Comparison of ENCODE assay signal across 1 cellular context in the genomic region with DNA sequence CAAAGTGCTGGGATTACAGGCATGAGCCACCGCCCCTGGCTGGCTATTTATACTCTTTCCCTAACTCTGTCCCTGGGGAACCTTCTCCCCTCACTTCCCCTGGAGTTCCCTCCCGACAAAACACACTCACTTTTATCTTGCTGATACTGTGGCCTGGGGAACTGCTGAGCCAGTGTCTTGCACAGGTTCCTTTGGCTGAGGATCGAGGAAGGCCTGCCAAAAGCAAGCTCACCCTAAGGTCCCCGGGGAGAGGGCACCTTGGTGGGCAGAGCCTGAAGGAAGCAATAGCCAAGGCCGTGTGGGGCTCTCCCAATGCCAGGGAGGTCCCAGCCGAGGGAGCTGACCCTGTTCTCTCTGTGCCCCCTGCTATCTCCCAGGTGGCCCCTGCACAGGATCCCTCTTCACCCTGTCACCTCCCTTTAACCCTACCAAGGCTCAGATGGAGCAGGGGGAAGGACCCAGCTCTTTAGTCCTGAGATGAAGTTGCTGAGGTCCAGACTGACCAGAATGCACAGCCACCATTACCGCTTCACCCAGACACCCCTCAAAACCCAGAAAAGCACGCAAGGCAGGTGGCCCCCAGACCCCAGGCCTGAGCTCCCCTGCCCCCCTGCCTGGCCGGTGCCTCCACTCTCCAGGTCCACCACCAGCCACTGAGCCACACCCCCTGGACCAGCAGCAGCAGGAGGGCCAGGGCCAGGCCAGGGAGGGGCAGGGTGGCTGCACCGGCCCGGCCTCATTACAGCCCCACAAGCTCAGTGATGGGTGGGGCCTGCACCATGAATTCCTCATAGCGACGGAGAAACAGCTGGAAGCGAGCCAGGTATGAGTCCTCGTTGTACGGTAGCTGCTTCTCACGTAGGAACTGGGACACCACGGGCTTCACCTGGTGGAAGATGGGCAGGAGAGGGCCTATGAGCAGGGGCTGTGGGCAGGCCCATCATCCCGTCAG.
TF ChIP-seq lines count a peak whose summit lies in the region.

No MANE protein-coding gene starts in this region.

TF ChIP-seq in HepG2, 621 proteins besides CTCF, POLR2A, EP300 and RAD21:
- TF ChIP-seq ATF1 (CRISPR knock-in tag; IDR thresholded peaks at IDR 0.05) (no peak), ZNF17 (CRISPR knock-in tag; IDR thresholded peaks at IDR 0.05) (peak; percentile 73; the same call in 1 of the 2 replicates), SMC3 (IDR thresholded peaks at IDR 0.05; ENCODE audit: low read length) (no peak), ZNF883 (CRISPR knock-in tag; IDR thresholded peaks at IDR 0.05; ENCODE audit: not compliant biosample characterization) (peak; percentile 18), ZNF383 (CRISPR knock-in tag; IDR thresholded peaks at IDR 0.05; ENCODE audit: borderline replicate concordance) (0 out of 2 replicates have a peak, but pooled peaks have one; percentile 26), TGIF2 (CRISPR knock-in tag; IDR thresholded peaks at IDR 0.05) (0 out of 2 replicates have a peak, but pooled peaks have one; percentile 28), HES4 (CRISPR knock-in tag; IDR thresholded peaks at IDR 0.05; ENCODE audit: borderline replicate concordance) (0 out of 2 replicates have a peak, but pooled peaks have one; percentile 35), TEAD3 (CRISPR knock-in tag; optimal IDR thresholded peaks at IDR 0.05; ENCODE audit: borderline replicate concordance) (peak; percentile 31), ZNF768 (CRISPR knock-in tag; IDR thresholded peaks at IDR 0.05) (peak; percentile 10; the same call in 1 of the 2 replicates), HIVEP1 (CRISPR knock-in tag; IDR thresholded peaks at IDR 0.05) (0 out of 2 replicates have a peak, but pooled peaks have one; percentile 30)
- TF ChIP-seq, protein P1, sequence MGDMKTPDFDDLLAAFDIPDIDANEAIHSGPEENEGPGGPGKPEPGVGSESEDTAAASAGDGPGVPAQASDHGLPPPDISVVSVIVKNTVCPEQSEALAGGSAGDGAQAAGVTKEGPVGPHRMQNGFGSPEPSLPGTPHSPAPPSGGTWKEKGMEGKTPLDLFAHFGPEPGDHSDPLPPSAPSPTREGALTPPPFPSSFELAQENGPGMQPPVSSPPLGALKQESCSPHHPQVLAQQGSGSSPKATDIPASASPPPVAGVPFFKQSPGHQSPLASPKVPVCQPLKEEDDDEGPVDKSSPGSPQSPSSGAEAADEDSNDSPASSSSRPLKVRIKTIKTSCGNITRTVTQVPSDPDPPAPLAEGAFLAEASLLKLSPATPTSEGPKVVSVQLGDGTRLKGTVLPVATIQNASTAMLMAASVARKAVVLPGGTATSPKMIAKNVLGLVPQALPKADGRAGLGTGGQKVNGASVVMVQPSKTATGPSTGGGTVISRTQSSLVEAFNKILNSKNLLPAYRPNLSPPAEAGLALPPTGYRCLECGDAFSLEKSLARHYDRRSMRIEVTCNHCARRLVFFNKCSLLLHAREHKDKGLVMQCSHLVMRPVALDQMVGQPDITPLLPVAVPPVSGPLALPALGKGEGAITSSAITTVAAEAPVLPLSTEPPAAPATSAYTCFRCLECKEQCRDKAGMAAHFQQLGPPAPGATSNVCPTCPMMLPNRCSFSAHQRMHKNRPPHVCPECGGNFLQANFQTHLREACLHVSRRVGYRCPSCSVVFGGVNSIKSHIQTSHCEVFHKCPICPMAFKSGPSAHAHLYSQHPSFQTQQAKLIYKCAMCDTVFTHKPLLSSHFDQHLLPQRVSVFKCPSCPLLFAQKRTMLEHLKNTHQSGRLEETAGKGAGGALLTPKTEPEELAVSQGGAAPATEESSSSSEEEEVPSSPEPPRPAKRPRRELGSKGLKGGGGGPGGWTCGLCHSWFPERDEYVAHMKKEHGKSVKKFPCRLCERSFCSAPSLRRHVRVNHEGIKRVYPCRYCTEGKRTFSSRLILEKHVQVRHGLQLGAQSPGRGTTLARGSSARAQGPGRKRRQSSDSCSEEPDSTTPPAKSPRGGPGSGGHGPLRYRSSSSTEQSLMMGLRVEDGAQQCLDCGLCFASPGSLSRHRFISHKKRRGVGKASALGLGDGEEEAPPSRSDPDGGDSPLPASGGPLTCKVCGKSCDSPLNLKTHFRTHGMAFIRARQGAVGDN (CRISPR knock-in tag; IDR thresholded peaks at IDR 0.05) = peak; percentile 41
- TF ChIP-seq, protein P2, sequence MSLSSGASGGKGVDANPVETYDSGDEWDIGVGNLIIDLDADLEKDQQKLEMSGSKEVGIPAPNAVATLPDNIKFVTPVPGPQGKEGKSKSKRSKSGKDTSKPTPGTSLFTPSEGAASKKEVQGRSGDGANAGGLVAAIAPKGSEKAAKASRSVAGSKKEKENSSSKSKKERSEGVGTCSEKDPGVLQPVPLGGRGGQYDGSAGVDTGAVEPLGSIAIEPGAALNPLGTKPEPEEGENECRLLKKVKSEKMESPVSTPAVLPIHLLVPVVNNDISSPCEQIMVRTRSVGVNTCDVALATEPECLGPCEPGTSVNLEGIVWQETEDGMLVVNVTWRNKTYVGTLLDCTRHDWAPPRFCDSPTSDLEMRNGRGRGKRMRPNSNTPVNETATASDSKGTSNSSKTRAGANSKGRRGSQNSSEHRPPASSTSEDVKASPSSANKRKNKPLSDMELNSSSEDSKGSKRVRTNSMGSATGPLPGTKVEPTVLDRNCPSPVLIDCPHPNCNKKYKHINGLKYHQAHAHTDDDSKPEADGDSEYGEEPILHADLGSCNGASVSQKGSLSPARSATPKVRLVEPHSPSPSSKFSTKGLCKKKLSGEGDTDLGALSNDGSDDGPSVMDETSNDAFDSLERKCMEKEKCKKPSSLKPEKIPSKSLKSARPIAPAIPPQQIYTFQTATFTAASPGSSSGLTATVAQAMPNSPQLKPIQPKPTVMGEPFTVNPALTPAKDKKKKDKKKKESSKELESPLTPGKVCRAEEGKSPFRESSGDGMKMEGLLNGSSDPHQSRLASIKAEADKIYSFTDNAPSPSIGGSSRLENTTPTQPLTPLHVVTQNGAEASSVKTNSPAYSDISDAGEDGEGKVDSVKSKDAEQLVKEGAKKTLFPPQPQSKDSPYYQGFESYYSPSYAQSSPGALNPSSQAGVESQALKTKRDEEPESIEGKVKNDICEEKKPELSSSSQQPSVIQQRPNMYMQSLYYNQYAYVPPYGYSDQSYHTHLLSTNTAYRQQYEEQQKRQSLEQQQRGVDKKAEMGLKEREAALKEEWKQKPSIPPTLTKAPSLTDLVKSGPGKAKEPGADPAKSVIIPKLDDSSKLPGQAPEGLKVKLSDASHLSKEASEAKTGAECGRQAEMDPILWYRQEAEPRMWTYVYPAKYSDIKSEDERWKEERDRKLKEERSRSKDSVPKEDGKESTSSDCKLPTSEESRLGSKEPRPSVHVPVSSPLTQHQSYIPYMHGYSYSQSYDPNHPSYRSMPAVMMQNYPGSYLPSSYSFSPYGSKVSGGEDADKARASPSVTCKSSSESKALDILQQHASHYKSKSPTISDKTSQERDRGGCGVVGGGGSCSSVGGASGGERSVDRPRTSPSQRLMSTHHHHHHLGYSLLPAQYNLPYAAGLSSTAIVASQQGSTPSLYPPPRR (CRISPR knock-in tag; IDR thresholded peaks at IDR 0.05; ENCODE audit: borderline replicate concordance) = no peak
- TF ChIP-seq, protein P3, sequence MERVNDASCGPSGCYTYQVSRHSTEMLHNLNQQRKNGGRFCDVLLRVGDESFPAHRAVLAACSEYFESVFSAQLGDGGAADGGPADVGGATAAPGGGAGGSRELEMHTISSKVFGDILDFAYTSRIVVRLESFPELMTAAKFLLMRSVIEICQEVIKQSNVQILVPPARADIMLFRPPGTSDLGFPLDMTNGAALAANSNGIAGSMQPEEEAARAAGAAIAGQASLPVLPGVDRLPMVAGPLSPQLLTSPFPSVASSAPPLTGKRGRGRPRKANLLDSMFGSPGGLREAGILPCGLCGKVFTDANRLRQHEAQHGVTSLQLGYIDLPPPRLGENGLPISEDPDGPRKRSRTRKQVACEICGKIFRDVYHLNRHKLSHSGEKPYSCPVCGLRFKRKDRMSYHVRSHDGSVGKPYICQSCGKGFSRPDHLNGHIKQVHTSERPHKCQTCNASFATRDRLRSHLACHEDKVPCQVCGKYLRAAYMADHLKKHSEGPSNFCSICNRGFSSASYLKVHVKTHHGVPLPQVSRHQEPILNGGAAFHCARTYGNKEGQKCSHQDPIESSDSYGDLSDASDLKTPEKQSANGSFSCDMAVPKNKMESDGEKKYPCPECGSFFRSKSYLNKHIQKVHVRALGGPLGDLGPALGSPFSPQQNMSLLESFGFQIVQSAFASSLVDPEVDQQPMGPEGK (CRISPR knock-in tag; IDR thresholded peaks at IDR 0.05) = peak; percentile 39; the same call in 1 of the 2 replicates
- TF ChIP-seq, protein P4, sequence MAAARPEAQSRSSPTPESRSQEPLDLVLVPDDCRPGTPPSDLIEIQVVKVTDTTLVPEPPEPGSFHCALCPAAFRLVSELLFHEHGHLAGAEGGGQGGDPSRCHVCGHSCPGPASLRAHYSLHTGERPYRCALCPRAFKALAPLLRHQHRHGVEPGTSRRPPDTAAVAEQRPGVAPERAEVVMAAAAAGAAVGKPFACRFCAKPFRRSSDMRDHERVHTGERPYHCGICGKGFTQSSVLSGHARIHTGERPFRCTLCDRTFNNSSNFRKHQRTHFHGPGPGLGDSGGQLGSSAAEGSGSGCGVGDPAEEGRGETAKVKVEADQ (CRISPR knock-in tag; IDR thresholded peaks at IDR 0.05; ENCODE audit: borderline replicate concordance) = 0 out of 2 replicates have a peak, but pooled peaks have one; percentile 2
TF ChIP-seq in HepG2: peak in this region for 11.
